8 cellular contexts compared by ENCODE assay signal in genomic region chr12:128810182-128811127, GRCh38. TPM values are rescaled to one million over a fixed set of nuclear protein-coding genes. Genes with fewer than 3 reads are reported as not detected.
DNase-seq lines count a peak whose midpoint lies in the region; ATAC-seq and TF ChIP-seq lines count a peak whose summit lies in the region.

No MANE protein-coding gene starts in this region.

- H3K27me3 ChIP-seq in psoas muscle (ENCODE audit: insufficient read depth in 3 of 3, low read length in 2 of 3) = no peaks in the 10 kb centered on the region
- no peaks in the 10 kb centered on the region for H3K27me3 ChIP-seq in ovary

- H3K4me3 ChIP-seq in psoas muscle (peak overlapping the region; percentile 41), ovary (no peak overlapping the region)

- H3K4me1 ChIP-seq in psoas muscle (peaks cover 58% of the 10 kb centered on the region), ovary (ENCODE audit: insufficient read depth) (peaks cover 6% of the 10 kb centered on the region)

- H3K36me3 ChIP-seq in psoas muscle (ENCODE audit: insufficient read depth in 1 of 2, low read depth in 1 of 2) = peaks cover 0 to 40% of the 10 kb centered on the region in 2 donors
- no peaks in the 10 kb centered on the region for H3K36me3 ChIP-seq in ovary

- H3K27ac ChIP-seq in psoas muscle (peak overlapping the region; percentile 95), ovary (no peak overlapping the region)

- intact Hi-C loops in psoas muscle (cut with DNase I) = no loop called here
- intact Hi-C loops in ovary (cut with DNase I) = no loop called here

- no peak for TF ChIP-seq POLR2A in ovary (IDR thresholded peaks at IDR 0.05)

- H3K9me3 ChIP-seq in psoas muscle = no peaks in the 10 kb centered on the region
- H3K9me3 ChIP-seq in ovary = no peaks in the 10 kb centered on the region

- ATAC-seq in GM18499 (IDR thresholded peaks at IDR 0.05; ENCODE audit: insufficient read depth, unreplicated experiment) = peak; percentile 79
- peak; percentile 65 for ATAC-seq in GM21576 (IDR thresholded peaks at IDR 0.05; ENCODE audit: unreplicated experiment)
- ATAC-seq in esophagus mucosa = peak; percentile 47
- peak; percentile 88 to 92 (median 90) for ATAC-seq in psoas muscle

- WGBS in psoas muscle, 3 donors = 20 to 21% (median 20%) methylated on average over 14 of the region's 14 CpGs
- whole genome bisulfite sequencing in ovary, 3 donors = 63 to 80% (median 72%) methylated on average over 14 of the region's 14 CpGs

- TF ChIP-seq CTCF in psoas muscle (IDR thresholded peaks at IDR 0.05) (peak; percentile 15), ovary (IDR thresholded peaks at IDR 0.05) (no peak)

- no peak for TF ChIP-seq EP300 in ovary (IDR thresholded peaks at IDR 0.05)

- DNase-seq in LHCN-M2 (ENCODE audit: low read depth) = peak; percentile 65
- DNase-seq in psoas muscle = peak; percentile 79 to 93
- DNase-seq in NCI-H1417 (lab: John Stamatoyannopoulos, UW) = no peak
- no peak for DNase-seq in GM19240 (ENCODE audit: insufficient read length, low spot score)
- DNase-seq in ovary = no peak

RNA-seq across cellular contexts. Expression of gene SLC15A4, which starts 13.3 kb away (rescaled TPM):
- total RNA-seq in LHCN-M2 (2014; rRNA removed) (35.8 and 47.6 TPM in 2 replicates), esophagus mucosa (12.8 TPM), psoas muscle (10 to 100 TPM; 21.9 to 54.0 (median 31.9) TPM), ovary (10 to 100 TPM; 19.0 to 33.2 (median 24.7) TPM)
- polyA plus RNA-seq in LHCN-M2 (2012) = 22.0 TPM
- polyA plus RNA-seq in psoas muscle (10 to 100 TPM; 26.9 to 39.7 (median 30.2) TPM), ovary (10 to 100 TPM; 18.1 to 22.6 TPM)

RNA-seq across cellular contexts. Expression of gene GLT1D1, which starts 42.8 kb away (rescaled TPM):
- not detected in 2 replicates for total RNA-seq in LHCN-M2 (2014; rRNA removed)
- polyA plus RNA-seq in LHCN-M2 (2012) = not detected
- total RNA-seq in esophagus mucosa = 0.64 TPM
- 1 to 10 TPM in 3 of 4 donors, under 1 TPM in 1; 0.32 to 3.1 (median 2.0) TPM for total RNA-seq in psoas muscle
- under 1 TPM; 0.51 to 0.95 (median 0.60) TPM for polyA plus RNA-seq in psoas muscle
- under 1 TPM in 6 of 7 donors, not detected in 1; 0.12 to 0.61 (median 0.28) TPM for total RNA-seq in ovary
- polyA plus RNA-seq in ovary = under 1 TPM; 0.16 to 0.23 TPM

Comparison
In these comparisons a context has a peak if more than half of its experiments do, and no peak if none do; other contexts are left out.
1. DNase-seq: peak in LHCN-M2 (single experiment) and psoas muscle (2 of 2); none in NCI-H1417 (0 of 3), GM19240 (single experiment) and ovary (0 of 5).
2. Peak in every context shown above with its lines, with median percentiles within 50 percentile points of each other: ATAC-seq.